8 cellular contexts compared by ENCODE assay signal in the genomic region with DNA sequence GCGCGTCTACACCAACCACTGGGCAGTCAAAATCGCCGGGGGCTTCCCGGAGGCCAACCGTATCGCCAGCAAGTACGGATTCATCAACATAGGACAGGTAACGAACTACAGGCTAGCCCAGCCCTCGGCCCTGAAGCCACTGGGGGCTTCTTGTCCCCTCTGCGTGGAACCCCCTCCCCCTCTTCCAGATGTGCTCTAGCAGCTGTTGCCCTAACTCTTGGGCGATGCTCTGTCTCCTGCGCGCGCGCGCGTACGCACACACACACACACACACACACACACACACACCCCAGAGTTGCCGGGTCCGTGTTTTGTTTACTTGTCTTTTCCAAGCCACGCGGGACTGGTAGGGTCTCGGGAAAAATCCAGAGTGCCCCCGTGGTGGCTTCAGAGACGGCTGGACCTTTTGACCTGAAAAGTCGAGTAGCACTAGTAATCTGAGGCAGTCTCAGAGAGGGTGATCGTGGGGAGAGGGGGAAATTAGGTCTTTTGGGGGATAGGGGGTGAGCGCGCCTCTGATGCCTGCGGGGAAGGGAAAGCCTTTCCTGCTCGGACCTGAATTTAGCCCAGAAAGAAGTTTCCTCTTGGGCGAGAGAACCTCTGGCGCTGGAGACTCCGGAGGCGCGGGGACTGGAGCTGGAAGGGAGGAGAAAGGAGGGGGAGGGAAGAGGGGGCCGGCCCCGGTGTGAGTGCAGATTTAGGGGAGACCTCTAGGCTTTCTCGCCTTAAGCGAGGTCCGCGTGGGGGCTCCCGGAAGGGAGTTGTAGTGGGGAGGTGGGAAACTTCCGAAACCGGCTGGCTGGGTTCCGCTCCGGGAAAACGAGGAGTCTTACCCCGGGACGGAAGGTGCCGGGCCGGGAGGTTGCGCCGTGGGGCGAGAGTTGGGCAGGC. TPM values are rescaled to one million over a fixed set of nuclear protein-coding genes. Genes with fewer than 3 reads are reported as not detected.
DNase-seq lines count a peak whose midpoint lies in the region; ATAC-seq and TF ChIP-seq lines count a peak whose summit lies in the region.

No MANE protein-coding gene starts in this region.

- peak; percentile 17 for TF ChIP-seq POLR2A in ovary (IDR thresholded peaks at IDR 0.05)
- TF ChIP-seq POLR2A in erythroblast (IDR thresholded peaks at IDR 0.05; ENCODE audit: low read length), result no peak

- H3K27me3 ChIP-seq in CD8-positive, alpha-beta memory T cell (ENCODE audit: insufficient read depth, low read length, poor library complexity, severe bottlenecking), result peaks cover 5% of the 10 kb centered on the region
- no peaks in the 10 kb centered on the region for H3K27me3 ChIP-seq in KMS-11 (ENCODE audit: insufficient read depth, low read depth)
- peaks cover 27% of the 10 kb centered on the region for H3K27me3 ChIP-seq in cardiac muscle cell
- no peaks in the 10 kb centered on the region for H3K27me3 ChIP-seq in ovary

- peak overlapping the region; percentile 99 for H2AFZ ChIP-seq in KMS-11 (ENCODE audit: low read depth)

- H3K79me2 ChIP-seq in KMS-11 (ENCODE audit: insufficient read depth, low read depth), result no peaks in the 10 kb centered on the region

- peaks cover 17% of the 10 kb centered on the region for H3K4me1 ChIP-seq in CD8-positive, alpha-beta memory T cell (ENCODE audit: insufficient read depth, low read length)
- H3K4me1 ChIP-seq in KMS-11 (ENCODE audit: low read depth, poor library complexity, severe bottlenecking) (no peaks in the 10 kb centered on the region), cardiac muscle cell (ENCODE audit: low read depth) (peaks cover 5% of the 10 kb centered on the region), ovary (ENCODE audit: insufficient read depth) (peaks cover 12% of the 10 kb centered on the region)

- H3K4me1 Mint-ChIP-seq in CD8-positive, alpha-beta memory T cell, result peaks cover 22 to 51% (median 46%) of the 10 kb centered on the region in 3 donors
- H3K4me1 Mint-ChIP-seq in activated naive CD4-positive, alpha-beta T cell treated with anti-CD3 and anti-CD28 coated beads, Interleukin-2, amount 50 U/mL, for 24 hours, result peaks cover 60% of the 10 kb centered on the region

- WGBS in ovary, 3 donors, result 0% methylated on average over 49 to 56 of the region's 56 CpGs

- DNase-seq in CD8-positive, alpha-beta memory T cell, result peak in 3 of 5 donors; percentile 1 to 48 (median 45)
- DNase-seq in cardiac muscle cell (ENCODE audit: low read depth in 1 of 2, low spot score in 1 of 2), result peak; percentile 30 to 49
- DNase-seq in ovary, result peak; percentile 66 to 78 (median 74)
- no peak for DNase-seq in erythroblast (lab: John Stamatoyannopoulos, UW)
- DNase-seq in cerebellar nuclear complex (lab: John Stamatoyannopoulos, UW), result no peak

- CTCF ChIA-PET in CD8-positive, alpha-beta memory T cell (lab: Charles Lee), result no interaction called here

- H3K27ac ChIP-seq in CD8-positive, alpha-beta memory T cell (ENCODE audit: low read depth, low read length), result no peak overlapping the region
- H3K27ac ChIP-seq in KMS-11 (no peak overlapping the region), cardiac muscle cell (peak overlapping the region; percentile 73), ovary (peak overlapping the region; percentile 91 to 94)

- no peak for ATAC-seq in HG03520 (IDR thresholded peaks at IDR 0.05; ENCODE audit: unreplicated experiment)

- peak overlapping the region; percentile 93 for H3K4me2 ChIP-seq in KMS-11

- peaks cover 9 to 33% of the 10 kb centered on the region in 2 donors for H3K27me3 Mint-ChIP-seq in CD8-positive, alpha-beta memory T cell
- no peaks in the 10 kb centered on the region for H3K27me3 Mint-ChIP-seq in activated naive CD4-positive, alpha-beta T cell treated with anti-CD3 and anti-CD28 coated beads, Interleukin-2, amount 50 U/mL, for 24 hours

- H4K20me1 ChIP-seq in KMS-11 (ENCODE audit: insufficient read depth), result no peaks in the 10 kb centered on the region

- peak overlapping the region; percentile 49; the same call in 1 of the 2 replicates for H3K9ac ChIP-seq in KMS-11

- intact Hi-C loops in ovary (cut with DNase I), result loop anchor here in 2 of 4 donors (10.0 kb wide), 5 partner anchors 163 to 413 kb away; no protein-coding TSS in a partner anchor

- peaks cover 0 to 3% (median 0%) of the 10 kb centered on the region in 5 donors for H3K9me3 Mint-ChIP-seq in CD8-positive, alpha-beta memory T cell
- H3K9me3 Mint-ChIP-seq in activated naive CD4-positive, alpha-beta T cell treated with anti-CD3 and anti-CD28 coated beads, Interleukin-2, amount 50 U/mL, for 24 hours, result no peaks in the 10 kb centered on the region

- TF ChIP-seq CTCF in KMS-11 (conservative IDR thresholded peaks at IDR 0.05; ENCODE audit: low read depth, low read length), result no peak
- no peak for TF ChIP-seq CTCF in cardiac muscle cell (IDR thresholded peaks at IDR 0.05; ENCODE audit: low read depth, low read length)
- TF ChIP-seq CTCF in ovary (IDR thresholded peaks at IDR 0.05), result no peak

- peak overlapping the region in 5 of 8 donors; percentile 7 to 71 (median 53) for H3K27ac Mint-ChIP-seq in CD8-positive, alpha-beta memory T cell
- no peak overlapping the region for H3K27ac Mint-ChIP-seq in activated naive CD4-positive, alpha-beta T cell treated with anti-CD3 and anti-CD28 coated beads, Interleukin-2, amount 50 U/mL, for 24 hours

- H3K36me3 Mint-ChIP-seq in CD8-positive, alpha-beta memory T cell, result peaks cover 0 to 4% (median 0%) of the 10 kb centered on the region in 3 donors
- no peaks in the 10 kb centered on the region for H3K36me3 Mint-ChIP-seq in activated naive CD4-positive, alpha-beta T cell treated with anti-CD3 and anti-CD28 coated beads, Interleukin-2, amount 50 U/mL, for 24 hours

- H3K9me3 ChIP-seq in CD8-positive, alpha-beta memory T cell (ENCODE audit: low read length), result no peaks in the 10 kb centered on the region
- H3K9me3 ChIP-seq in cardiac muscle cell (ENCODE audit: low read depth) (no peaks in the 10 kb centered on the region), ovary (no peaks in the 10 kb centered on the region)

- POLR2A ChIA-PET in CD8-positive, alpha-beta memory T cell (lab: Charles Lee), result interaction anchor here (1.1 kb wide), 1 partner anchor 13 kb away, joined by 4 read pairs; no protein-coding TSS in a partner anchor

- H3K4me3 ChIP-seq in CD8-positive, alpha-beta memory T cell (ENCODE audit: low read length), result peak overlapping the region; percentile 75
- H3K4me3 ChIP-seq in KMS-11 (IDR thresholded peaks at IDR 0.05; ENCODE audit: insufficient read depth, low read depth, low read length), result no peak overlapping the region
- H3K4me3 ChIP-seq in cardiac muscle cell, result peak overlapping the region; percentile 83
- peak overlapping the region; percentile 68 for H3K4me3 ChIP-seq in ovary

- peak overlapping the region; percentile 83 to 92 (median 90) for H3K4me3 Mint-ChIP-seq in CD8-positive, alpha-beta memory T cell
- peak overlapping the region; percentile 96 for H3K4me3 Mint-ChIP-seq in activated naive CD4-positive, alpha-beta T cell treated with anti-CD3 and anti-CD28 coated beads, Interleukin-2, amount 50 U/mL, for 24 hours

- no peak for TF ChIP-seq EP300 in ovary (IDR thresholded peaks at IDR 0.05)

- no peaks in the 10 kb centered on the region for H3K36me3 ChIP-seq in CD8-positive, alpha-beta memory T cell (ENCODE audit: insufficient read depth, low read length)
- H3K36me3 ChIP-seq in KMS-11 (ENCODE audit: insufficient read depth), result no peaks in the 10 kb centered on the region
- H3K36me3 ChIP-seq in cardiac muscle cell, result no peaks in the 10 kb centered on the region
- H3K36me3 ChIP-seq in ovary, result no peaks in the 10 kb centered on the region

RNA-seq across cellular contexts. Expression of a gene that starts 1.0 kb away (rescaled TPM):
- 1 to 10 TPM; 1.6 to 1.8 TPM for total RNA-seq in CD8-positive, alpha-beta memory T cell
- polyA plus RNA-seq in CD8-positive, alpha-beta memory T cell, result 1.9 TPM
- total RNA-seq in cardiac muscle cell, result 4.9 and 9.6 TPM in 2 replicates
- 3.7 and 6.8 TPM in 2 replicates for polyA plus RNA-seq in cardiac muscle cell
- total RNA-seq in ovary, result 10 to 100 TPM; 18.7 to 41.8 (median 31.6) TPM
- polyA plus RNA-seq in ovary, result 10 to 100 TPM; 12.7 to 12.9 TPM

Comparison
In these comparisons a context has a peak if more than half of its experiments do, and no peak if none do; other contexts are left out.
1. DNase-seq: peak in CD8-positive, alpha-beta memory T cell (3 of 5), cardiac muscle cell (2 of 2) and ovary (5 of 5); none in erythroblast (0 of 2) and cerebellar nuclear complex (0 of 2).
2. H3K27ac ChIP-seq: peak in cardiac muscle cell (single experiment) and ovary (2 of 2); none in CD8-positive, alpha-beta memory T cell (single experiment) and KMS-11 (single experiment).